8 cellular contexts compared by ENCODE assay signal in the genomic region with DNA sequence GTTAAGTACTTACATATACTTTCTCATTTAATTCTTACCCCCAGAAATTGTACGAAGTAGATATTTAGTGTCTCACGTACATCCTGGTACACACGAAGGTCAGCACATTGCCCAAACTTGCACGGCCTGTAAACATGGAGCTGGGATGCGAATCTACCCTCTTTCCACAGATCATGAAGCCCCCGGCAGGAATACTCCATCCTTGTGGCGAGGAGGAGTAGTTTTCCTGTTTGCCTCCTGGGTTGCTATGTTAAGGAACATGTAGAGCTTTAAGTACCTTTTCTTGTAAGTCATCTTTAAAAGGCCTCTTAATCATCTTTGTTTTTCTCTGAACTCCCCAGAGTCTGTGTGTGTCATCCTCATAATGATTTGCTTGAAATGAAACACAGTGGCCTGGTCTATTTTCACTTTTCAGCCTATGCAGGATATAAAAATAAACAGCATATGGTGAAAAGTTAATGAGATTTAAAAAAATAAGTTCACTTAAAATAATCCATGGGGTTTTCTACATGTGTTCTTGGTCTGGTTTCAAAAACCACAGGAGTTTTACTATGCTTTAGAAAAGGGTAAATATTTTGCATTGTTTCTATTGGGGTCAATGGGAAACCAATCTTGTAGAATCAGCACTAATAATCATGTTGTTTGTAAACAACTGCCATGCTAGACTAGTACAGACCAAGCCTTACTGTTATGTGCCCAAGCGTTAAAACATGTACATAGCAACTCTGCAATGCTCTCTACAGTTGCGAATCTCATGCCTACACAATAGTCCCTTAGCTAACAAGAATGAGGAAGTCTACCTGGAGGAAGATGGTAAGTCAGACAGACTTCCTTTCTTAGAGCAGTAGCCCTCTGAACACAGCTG.
DNase-seq lines count a peak whose midpoint lies in the region; ATAC-seq and TF ChIP-seq lines count a peak whose summit lies in the region.

No MANE protein-coding gene starts in this region.

- no peak overlapping the region for H3K27ac ChIP-seq in coronary artery
- no peak overlapping the region for H3K27ac ChIP-seq in tibial artery

- no peaks in the 10 kb centered on the region for H3K4me1 ChIP-seq in tibial artery

- DNase-seq in fibroblast of peridontal ligament (ENCODE audit: extremely low read depth) (peak; percentile 56), coronary artery (ENCODE audit: low spot score) (no peak), tibial artery (no peak), NCI-H748 (lab: John Stamatoyannopoulos, UW; ENCODE audit: unreplicated experiment) (no peak), COR-L47 (lab: John Stamatoyannopoulos, UW) (no peak)

- intact Hi-C loops in tibial artery (cut with DNase I; ENCODE audit: low total_unique reads), result loop anchor here (5.0 kb wide), 1 partner anchor 201 kb away; no protein-coding TSS in a partner anchor

- H3K27me3 ChIP-seq in tibial artery, result no peaks in the 10 kb centered on the region

- no peak overlapping the region for H3K4me3 ChIP-seq in coronary artery
- no peak overlapping the region for H3K4me3 ChIP-seq in tibial artery

- peak; percentile 87 for ATAC-seq in GM18519 (IDR thresholded peaks at IDR 0.05; ENCODE audit: low FRiP score, unreplicated experiment)
- ATAC-seq in GM21619 (IDR thresholded peaks at IDR 0.05; ENCODE audit: unreplicated experiment), result peak; percentile 88
- ATAC-seq in HG03469 (IDR thresholded peaks at IDR 0.05; ENCODE audit: unreplicated experiment), result peak; percentile 83

- H3K36me3 ChIP-seq in tibial artery, result no peaks in the 10 kb centered on the region

- H3K9me3 ChIP-seq in tibial artery, result no peaks in the 10 kb centered on the region

- TF ChIP-seq CTCF in coronary artery (IDR thresholded peaks at IDR 0.05), result no peak
- TF ChIP-seq CTCF in tibial artery (IDR thresholded peaks at IDR 0.05), result no peak
